8 cellular contexts compared by ENCODE assay signal in genomic region chr1:205523891-205524793, GRCh38. TPM values are rescaled to one million over a fixed set of nuclear protein-coding genes. Genes with fewer than 3 reads are reported as not detected.
A peak's percentile ranks its signal among the peaks of the same experiment; 100 is the strongest.
DNase-seq lines count a peak whose midpoint lies in the region; ATAC-seq, FAIRE-seq and TF ChIP-seq lines count a peak whose summit lies in the region.

No MANE protein-coding gene starts in this region.

- no peak for FAIRE-seq in urothelium cell line (lab: Jason Lieb, UNC)

- TF ChIP-seq POLR2A in NB4 (IDR thresholded peaks at IDR 0.05; ENCODE audit: extremely low read depth, insufficient read length), result no peak

- TF ChIP-seq CTCF in NB4 (IDR thresholded peaks at IDR 0.05; ENCODE audit: low read depth, low read length), result peak; percentile 78
- peak; percentile 90 for TF ChIP-seq CTCF in progenitor cell of endocrine pancreas (IDR thresholded peaks at IDR 0.05; ENCODE audit: unreplicated experiment)

- DNase-seq in GDM1 (lab: John Stamatoyannopoulos, UW) (peak; percentile 21), NB4 (ENCODE audit: low read depth) (peak; percentile 71), glomerular visceral epithelial cell (ENCODE audit: extremely low spot score) (peak; percentile 74), progenitor cell of endocrine pancreas (ENCODE audit: low spot score, unreplicated experiment) (peak; percentile 67), urothelium cell line (ENCODE audit: low spot score) (peak; percentile 79)
- DNase-seq in activated naive CD4-positive, alpha-beta T cell treated with anti-CD3 and anti-CD28 coated beads, Interleukin-2, amount 50 U/mL, for 16 hours, result peak; percentile 73

- no peaks in the 10 kb centered on the region for H3K4me1 Mint-ChIP-seq in progenitor cell of endocrine pancreas (ENCODE audit: low read depth)

- H3K36me3 Mint-ChIP-seq in progenitor cell of endocrine pancreas (ENCODE audit: insufficient read depth), result no peaks in the 10 kb centered on the region

- no peak overlapping the region for H3K4me3 ChIP-seq in NB4 (ENCODE audit: low read depth, low read length)

- ATAC-seq in SK-N-SH treated with all-trans-retinoic acid at 6 μM for 48 hours (peak; percentile 81), HG03139 (IDR thresholded peaks at IDR 0.05; ENCODE audit: unreplicated experiment) (no peak)

- H3K27me3 Mint-ChIP-seq in progenitor cell of endocrine pancreas, result peaks cover 4% of the 10 kb centered on the region

- no peaks in the 10 kb centered on the region for H3K9me3 Mint-ChIP-seq in progenitor cell of endocrine pancreas (ENCODE audit: low read depth)

- H3K4me3 Mint-ChIP-seq in progenitor cell of endocrine pancreas (ENCODE audit: low read depth), result no peak overlapping the region

- H3K27ac Mint-ChIP-seq in progenitor cell of endocrine pancreas, result no peak overlapping the region

TF ChIP-seq in SK-N-SH treated with all-trans-retinoic acid at 6 μM for 48 hours, 23 proteins besides CTCF, POLR2A, EP300 and RAD21:
- TF ChIP-seq PATZ1 (CRISPR knock-in tag; IDR thresholded peaks at IDR 0.05; ENCODE audit: borderline replicate concordance) (no peak), ISL1 (CRISPR knock-in tag; IDR thresholded peaks at IDR 0.05) (no peak), ZNF70 (CRISPR knock-in tag; IDR thresholded peaks at IDR 0.05) (peak; percentile 67)

RNA-seq across cellular contexts. Expression of gene CDK18, which starts 19.7 kb away (rescaled TPM):
- 23.9 and 24.5 TPM in 2 replicates for total RNA-seq in progenitor cell of endocrine pancreas

Comparison
In these comparisons a context has a peak if more than half of its experiments do, and no peak if none do; other contexts are left out.
1. DNase-seq: peak in every context shown above with its lines; median percentile 79 in urothelium cell line; 74 in glomerular visceral epithelial cell; 73 in activated naive CD4-positive, alpha-beta T cell treated with anti-CD3 and anti-CD28 coated beads, Interleukin-2, amount 50 U/mL, for 16 hours; 71 in NB4; 67 in progenitor cell of endocrine pancreas; 21 in GDM1.